3 cellular contexts compared by ENCODE assay signal in the genomic region with DNA sequence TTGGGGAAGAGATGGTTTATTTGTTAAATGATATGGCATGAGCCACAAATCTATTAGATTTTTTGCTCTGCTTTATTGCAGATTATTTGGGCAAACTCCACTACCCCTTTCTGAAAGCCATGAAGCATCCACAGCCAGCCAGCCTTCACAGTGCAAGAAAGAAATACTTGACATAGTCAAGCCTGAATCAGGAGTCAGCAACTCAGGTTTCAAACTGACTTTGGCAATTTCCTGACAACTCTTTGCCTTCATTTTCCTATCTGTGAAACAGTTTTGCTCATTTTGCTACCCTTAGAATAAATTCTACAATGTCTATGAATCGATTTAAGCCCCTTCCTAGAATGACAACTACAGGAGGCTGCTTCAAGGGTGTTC.
TF ChIP-seq lines count a peak whose summit lies in the region.

No MANE protein-coding gene starts in this region.

TF ChIP-seq in SK-N-SH treated with all-trans-retinoic acid at 6 μM for 48 hours, 23 proteins besides CTCF, POLR2A, EP300 and RAD21:
- TF ChIP-seq TCF4 (CRISPR knock-in tag; IDR thresholded peaks at IDR 0.05; ENCODE audit: borderline replicate concordance) (no peak), OSR1 (CRISPR knock-in tag; IDR thresholded peaks at IDR 0.05) (no peak), GLIS3 (CRISPR knock-in tag; IDR thresholded peaks at IDR 0.05) (no peak), ZNF8 (CRISPR knock-in tag; IDR thresholded peaks at IDR 0.05) (no peak)
- TF ChIP-seq, protein P1, sequence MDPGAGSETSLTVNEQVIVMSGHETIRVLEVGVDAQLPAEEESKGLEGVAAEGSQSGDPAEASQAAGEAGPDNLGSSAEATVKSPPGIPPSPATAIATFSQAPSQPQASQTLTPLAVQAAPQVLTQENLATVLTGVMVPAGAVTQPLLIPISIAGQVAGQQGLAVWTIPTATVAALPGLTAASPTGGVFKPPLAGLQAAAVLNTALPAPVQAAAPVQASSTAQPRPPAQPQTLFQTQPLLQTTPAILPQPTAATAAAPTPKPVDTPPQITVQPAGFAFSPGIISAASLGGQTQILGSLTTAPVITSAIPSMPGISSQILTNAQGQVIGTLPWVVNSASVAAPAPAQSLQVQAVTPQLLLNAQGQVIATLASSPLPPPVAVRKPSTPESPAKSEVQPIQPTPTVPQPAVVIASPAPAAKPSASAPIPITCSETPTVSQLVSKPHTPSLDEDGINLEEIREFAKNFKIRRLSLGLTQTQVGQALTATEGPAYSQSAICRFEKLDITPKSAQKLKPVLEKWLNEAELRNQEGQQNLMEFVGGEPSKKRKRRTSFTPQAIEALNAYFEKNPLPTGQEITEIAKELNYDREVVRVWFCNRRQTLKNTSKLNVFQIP (CRISPR knock-in tag; IDR thresholded peaks at IDR 0.05; ENCODE audit: borderline replicate concordance, low read depth) = no peak

TF ChIP-seq in SK-N-SH, 30 proteins besides CTCF, POLR2A, EP300 and RAD21:
- TF ChIP-seq NFIC (IDR thresholded peaks at IDR 0.05; ENCODE audit: borderline replicate concordance) = no peak
- no peak for TF ChIP-seq USF1 (IDR thresholded peaks at IDR 0.05; ENCODE audit: borderline replicate concordance, low read depth)
- TF ChIP-seq TCF12 (IDR thresholded peaks at IDR 0.05) = no peak
- no peak for TF ChIP-seq TAF1 (IDR thresholded peaks at IDR 0.05; ENCODE audit: borderline replicate concordance, low read depth, low read length)
- no peak for TF ChIP-seq GABPA (IDR thresholded peaks at IDR 0.05; ENCODE audit: low read depth)
- no peak for TF ChIP-seq FOSL2 (IDR thresholded peaks at IDR 0.05; ENCODE audit: borderline replicate concordance, low read depth)
- no peak for TF ChIP-seq RCOR1 (IDR thresholded peaks at IDR 0.05; ENCODE audit: low read length)
- no peak for TF ChIP-seq POLR2AphosphoS5 (IDR thresholded peaks at IDR 0.05; ENCODE audit: low read depth, low read length)
- TF ChIP-seq ZBTB33 (IDR thresholded peaks at IDR 0.05; ENCODE audit: borderline replicate concordance, low read depth) = no peak
- TF ChIP-seq MEF2A (IDR thresholded peaks at IDR 0.05; ENCODE audit: borderline replicate concordance, low read depth) = no peak
- TF ChIP-seq USF2 (IDR thresholded peaks at IDR 0.05; ENCODE audit: borderline replicate concordance, low read depth, low read length) = no peak
TF ChIP-seq in SK-N-SH: peak in this region for 0.

TF ChIP-seq in GM23338, 12 proteins besides CTCF, POLR2A, EP300 and RAD21:
- TF ChIP-seq JUNB (IDR thresholded peaks at IDR 0.05; ENCODE audit: unreplicated experiment) (no peak), NANOG (IDR thresholded peaks at IDR 0.05; ENCODE audit: borderline replicate concordance) (no peak), STAT1 (IDR thresholded peaks at IDR 0.05; ENCODE audit: unreplicated experiment) (no peak), ZNF331 (CRISPR knock-in tag; IDR thresholded peaks at IDR 0.05; ENCODE audit: low read depth) (no peak), POLR2AphosphoS5 (IDR thresholded peaks at IDR 0.05; ENCODE audit: low read depth) (no peak), ZNF114 (CRISPR knock-in tag; IDR thresholded peaks at IDR 0.05) (no peak), REST (IDR thresholded peaks at IDR 0.05; ENCODE audit: unreplicated experiment) (no peak), EZH2phosphoT487 (IDR thresholded peaks at IDR 0.05; ENCODE audit: unreplicated experiment) (no peak), ETS1 (IDR thresholded peaks at IDR 0.05) (no peak)
TF ChIP-seq in GM23338: peak in this region for 0.
